17 cellular contexts compared by ENCODE assay signal in genomic region chr14:75001261-75001660, GRCh38. TPM values are rescaled to one million over a fixed set of nuclear protein-coding genes. Genes with fewer than 3 reads are reported as not detected.
DNase-seq lines count a peak whose midpoint lies in the region; ATAC-seq and TF ChIP-seq lines count a peak whose summit lies in the region.
"Had no signal": no experiment of that assay in that cellular context is flagged by ENCODE, and none has a peak within 500 bp of the region (broad histone marks: within the 10 kb centered on the region; RNA-seq: fewer than 3 reads in every experiment).

No MANE protein-coding gene starts in this region.

- H3K4me1 ChIP-seq in CD8-positive, alpha-beta memory T cell (ENCODE audit: insufficient read depth, low read length) = peaks cover 20% of the 10 kb centered on the region

- CTCF ChIA-PET in CD8-positive, alpha-beta memory T cell (lab: Charles Lee) = no interaction called here

- peaks cover 32 to 42% (median 41%) of the 10 kb centered on the region in 3 donors for H3K4me1 Mint-ChIP-seq in CD8-positive, alpha-beta memory T cell
- H3K4me1 Mint-ChIP-seq in T-helper 17 cell = peaks cover 29% of the 10 kb centered on the region
- peaks cover 47 to 51% of the 10 kb centered on the region in 2 donors for H3K4me1 Mint-ChIP-seq in immature natural killer cell
- peaks cover 23% of the 10 kb centered on the region for H3K4me1 Mint-ChIP-seq in neural crest cell

- no peaks in the 10 kb centered on the region for H3K9me3 ChIP-seq in CD8-positive, alpha-beta memory T cell (ENCODE audit: low read length)
- H3K9me3 ChIP-seq in T-helper 17 cell (ENCODE audit: control insufficient read depth, low read length, poor library complexity, severe bottlenecking) = no peaks in the 10 kb centered on the region
- H3K9me3 ChIP-seq: Caco-2 had no signal

- H3K27ac ChIP-seq in CD8-positive, alpha-beta memory T cell (ENCODE audit: low read depth, low read length) = no peak overlapping the region

- H3K27me3 Mint-ChIP-seq in CD8-positive, alpha-beta memory T cell = no peaks in the 10 kb centered on the region
- H3K27me3 Mint-ChIP-seq in T-helper 17 cell (no peaks in the 10 kb centered on the region), immature natural killer cell (ENCODE audit: low read depth in 3 of 3) (peaks cover 11 to 13% (median 11%) of the 10 kb centered on the region in 3 donors), neural crest cell (ENCODE audit: low read depth) (peaks cover 2% of the 10 kb centered on the region)

- H3K4me3 ChIP-seq in CD8-positive, alpha-beta memory T cell (ENCODE audit: low read length) = no peak overlapping the region

- peaks cover 0 to 1% (median 0%) of the 10 kb centered on the region in 5 donors for H3K9me3 Mint-ChIP-seq in CD8-positive, alpha-beta memory T cell
- peaks cover 0 to 3% (median 0%) of the 10 kb centered on the region in 6 donors for H3K9me3 Mint-ChIP-seq in immature natural killer cell
- no peaks in the 10 kb centered on the region for H3K9me3 Mint-ChIP-seq in neural crest cell

- ATAC-seq in T-helper 17 cell (no peak), HG03354 (IDR thresholded peaks at IDR 0.05; ENCODE audit: poor library complexity, severe bottlenecking, unreplicated experiment) (no peak)
- ATAC-seq: PC-3 had no signal

- peak overlapping the region; percentile 33 to 100 (median 98) for H3K27ac Mint-ChIP-seq in CD8-positive, alpha-beta memory T cell
- H3K27ac Mint-ChIP-seq in T-helper 17 cell (peak overlapping the region; percentile 97), immature natural killer cell (peak overlapping the region; percentile 99 to 100 (median 100)), neural crest cell (ENCODE audit: unreplicated experiment) (no peak overlapping the region)

- POLR2A ChIA-PET in CD8-positive, alpha-beta memory T cell (lab: Charles Lee) = no interaction called here

- H3K36me3 Mint-ChIP-seq in CD8-positive, alpha-beta memory T cell = peaks cover 3 to 36% (median 9%) of the 10 kb centered on the region in 3 donors
- H3K36me3 Mint-ChIP-seq in T-helper 17 cell (ENCODE audit: low read depth) = no peaks in the 10 kb centered on the region
- H3K36me3 Mint-ChIP-seq in immature natural killer cell = peaks cover 7 to 19% (median 11%) of the 10 kb centered on the region in 3 donors
- peaks cover 4% of the 10 kb centered on the region for H3K36me3 Mint-ChIP-seq in neural crest cell (ENCODE audit: low read depth)

- TF ChIP-seq CTCF in neural crest cell (conservative IDR thresholded peaks at IDR 0.05) = no peak

- H3K4me3 Mint-ChIP-seq in CD8-positive, alpha-beta memory T cell = peak overlapping the region in 3 of 7 donors; percentile 33 to 87 (median 69)
- H3K4me3 Mint-ChIP-seq in T-helper 17 cell (no peak overlapping the region), immature natural killer cell (peak overlapping the region in 2 of 5 donors; percentile 33 to 46), neural crest cell (peak overlapping the region; percentile 99)

- H3K36me3 ChIP-seq in CD8-positive, alpha-beta memory T cell (ENCODE audit: insufficient read depth, low read length) = peaks cover 4% of the 10 kb centered on the region

- no peak for DNase-seq in CD8-positive, alpha-beta memory T cell
- DNase-seq in T-helper 17 cell (no peak), immature natural killer cell (no peak), neural crest cell (ENCODE audit: low read depth, low spot score) (no peak), NCI-H1694 (lab: John Stamatoyannopoulos, UW) (no peak)
- DNase-seq in central memory CD4-positive, alpha-beta T cell = no peak
- no peak for DNase-seq in activated naive CD4-positive, alpha-beta T cell treated with Interleukin-2 at 50 U/mL for 16 hours
- DNase-seq: C1 segment of cervical spinal cord, Caco-2, GDM1, GM23248, MV-4-11, NCI-H187 treated with DMSO at 0.1 percent for 48 hours, NCI-H345, NCI-H524 treated with DMSO at 0.1 percent for 48 hours, PC-3 had no signal

- H3K27me3 ChIP-seq in CD8-positive, alpha-beta memory T cell (ENCODE audit: insufficient read depth, low read length, poor library complexity, severe bottlenecking) = no peaks in the 10 kb centered on the region

RNA-seq across cellular contexts. Expression of gene EIF2B2, which starts 1.5 kb away (rescaled TPM):
- 10 to 100 TPM; 57.4 to 66.7 TPM for total RNA-seq in CD8-positive, alpha-beta memory T cell
- 28.3 TPM for polyA plus RNA-seq in CD8-positive, alpha-beta memory T cell
- total RNA-seq in T-helper 17 cell (10 to 100 TPM; 22.9 to 25.9 TPM), neural crest cell (50.5 TPM in 2 replicates)
- polyA plus RNA-seq in immature natural killer cell = 10 to 100 TPM; 32.6 to 64.5 (median 57.4) TPM

RNA-seq across cellular contexts. Expression of gene PGF, which starts 45.9 kb away (rescaled TPM):
- total RNA-seq in CD8-positive, alpha-beta memory T cell = under 1 TPM in 1 of 2 experiments, not detected in 1; 0.29 TPM
- not detected for polyA plus RNA-seq in CD8-positive, alpha-beta memory T cell
- total RNA-seq in T-helper 17 cell (not detected), neural crest cell (2.9 and 3.9 TPM in 2 replicates)
- polyA plus RNA-seq in immature natural killer cell = under 1 TPM in 2 of 3 donors, not detected in 1; 0.06 to 0.07 TPM

RNA-seq across cellular contexts. Expression of gene MLH3, which starts 50.0 kb away (rescaled TPM):
- total RNA-seq in CD8-positive, alpha-beta memory T cell = 10 to 100 TPM; 16.2 to 16.7 TPM
- 10.4 TPM for polyA plus RNA-seq in CD8-positive, alpha-beta memory T cell
- total RNA-seq in T-helper 17 cell = 10 to 100 TPM; 16.5 to 22.0 TPM
- 10 to 100 TPM in 1 of 3 donors, 1 to 10 TPM in 1, under 1 TPM in 1; 0.38 to 12.9 (median 6.3) TPM for polyA plus RNA-seq in immature natural killer cell
- total RNA-seq in neural crest cell = 27.7 and 34.2 TPM in 2 replicates
